Comparison of ENCODE assay signal across 8 cellular contexts in genomic region chr22:35409783-35410662, GRCh38. TPM values are rescaled to one million over a fixed set of nuclear protein-coding genes. Genes with fewer than 3 reads are reported as not detected.
DNase-seq lines count a peak whose midpoint lies in the region; ATAC-seq, FAIRE-seq and TF ChIP-seq lines count a peak whose summit lies in the region.

No MANE protein-coding gene starts in this region.

- H3K56ac ChIP-seq in H1 (replicated peaks; ENCODE audit: insufficient read length, low read depth, low read length): no peak overlapping the region

- H2BK12ac ChIP-seq in H1 (ENCODE audit: low read depth, low read length): no peak overlapping the region

- H4K20me1 ChIP-seq in H1 (replicated peaks in 1 of 2; ENCODE audit: control insufficient read depth in 1 of 2, insufficient read depth in 2 of 2, low read length in 2 of 2): peaks cover 12 to 26% of the 10 kb centered on the region in 2 experiments

- no peaks in the 10 kb centered on the region; the same call in 1 of the 2 replicates for H3K79me1 ChIP-seq in H1 (ENCODE audit: low read depth, low read length)

- H2AK5ac ChIP-seq in H1 (ENCODE audit: low read depth, low read length): no peak overlapping the region

- H3K9me3 ChIP-seq in H1 (ENCODE audit: insufficient read depth in 2 of 2, low read depth in 1 of 2, low read length in 1 of 2): no peaks in the 10 kb centered on the region

- H3K27ac ChIP-seq in H1 (ENCODE audit: low read depth, low read length): no peak overlapping the region
- peak overlapping the region; percentile 26 for H3K27ac ChIP-seq in substantia nigra (ENCODE audit: low read depth, low read length, poor library complexity, severe bottlenecking)

- no peak overlapping the region for H3K4me3 Mint-ChIP-seq in MCF 10A (ENCODE audit: unreplicated experiment)

- H3K36me3 ChIP-seq in H1 (ENCODE audit: control insufficient read depth in 2 of 4, insufficient read depth in 4 of 4, low read length in 3 of 4): peaks cover 67 to 97% (median 90%) of the 10 kb centered on the region in 4 experiments

- BruUV-seq in MCF 10A (replicated peaks; lab: Mats Ljungman, UMichigan): no TSS peak

- H3K4me2 ChIP-seq in H1 (ENCODE audit: insufficient read depth in 1 of 2, low read depth in 2 of 2, low read length in 2 of 2): no peak overlapping the region

- no peak overlapping the region for H3K23ac ChIP-seq in H1 (ENCODE audit: insufficient read length)

- no peak overlapping the region for H3K9ac ChIP-seq in H1 (replicated peaks in 1 of 4; ENCODE audit: extremely low read depth in 1 of 4, low read depth in 3 of 4, low read length in 3 of 4)

- H3K79me2 ChIP-seq in H1 (ENCODE audit: control insufficient read depth in 1 of 2, insufficient read depth in 2 of 2, low read length in 2 of 2): no peaks in the 10 kb centered on the region

- no peaks in the 10 kb centered on the region for H3K27me3 ChIP-seq in H1 (replicated peaks in 1 of 4; ENCODE audit: control insufficient read depth in 3 of 4, extremely low read depth in 1 of 4, insufficient read depth in 3 of 4, low read length in 3 of 4)

- H3K14ac ChIP-seq in H1 (ENCODE audit: insufficient read length): no peak overlapping the region

- no peak overlapping the region for H2BK120ac ChIP-seq in H1 (replicated peaks; ENCODE audit: low read depth, low read length)

- no peaks in the 10 kb centered on the region for H3K23me2 ChIP-seq in H1 (ENCODE audit: low read depth, low read length)

- no peak for TF ChIP-seq EP300 in H1 (IDR thresholded peaks at IDR 0.05; ENCODE audit: borderline replicate concordance in 1 of 2, low read depth in 2 of 2, low read length in 2 of 2)

- no peak for FAIRE-seq in H1 (lab: Jason Lieb, UNC)

- no peak overlapping the region for H2AFZ ChIP-seq in H1 (ENCODE audit: low read length)

- no peak overlapping the region for H3K4me3 ChIP-seq in H1 (ENCODE audit: extremely low read depth in 1 of 4, insufficient read depth in 2 of 4, low read depth in 3 of 4, low read length in 4 of 4)

- peaks cover 49% of the 10 kb centered on the region for H3K36me3 Mint-ChIP-seq in MCF 10A (ENCODE audit: insufficient read depth, unreplicated experiment)

- H2BK20ac ChIP-seq in H1 (ENCODE audit: low read length): no peak overlapping the region

- no peak overlapping the region for H4K91ac ChIP-seq in H1 (replicated peaks; ENCODE audit: insufficient read length, low read length)

- peak; percentile 62 for ATAC-seq in GM21381 (IDR thresholded peaks at IDR 0.05; ENCODE audit: unreplicated experiment)

- no peak overlapping the region for H3K18ac ChIP-seq in H1 (ENCODE audit: extremely low read depth, low read length)

- intact Hi-C loops in MCF 10A (cut with micrococcal nuclease): no loop called here

- H3K27me3 Mint-ChIP-seq in MCF 10A (ENCODE audit: insufficient read depth, unreplicated experiment): no peaks in the 10 kb centered on the region

- TF ChIP-seq CTCF in GM12872 (IDR thresholded peaks at IDR 0.05; ENCODE audit: insufficient read depth, low read depth, low read length) (peak; percentile 10; the same call in 1 of the 3 replicates), H1 (IDR thresholded peaks at IDR 0.05; ENCODE audit: control extremely low read depth in 1 of 3, insufficient read depth in 1 of 3, low read depth in 1 of 3, low read length in 3 of 3) (no peak), MCF 10A (IDR thresholded peaks at IDR 0.05; ENCODE audit: unreplicated experiment) (no peak)

- no peaks in the 10 kb centered on the region for H3K9me3 Mint-ChIP-seq in MCF 10A (ENCODE audit: unreplicated experiment)

- no peak overlapping the region for H2BK15ac ChIP-seq in H1 (ENCODE audit: low read length)

- H2BK5ac ChIP-seq in H1 (ENCODE audit: low read depth, low read length): no peak overlapping the region; the same call in 1 of the 2 replicates

- peak; percentile 93 for DNase-seq in KBM-7
- DNase-seq in H1 (ENCODE audit: low read depth in 1 of 2, low spot score in 2 of 2): no peak
- peak in 29 of 49 donors; percentile 5 to 70 (median 38) for DNase-seq in substantia nigra (lab: John Stamatoyannopoulos, UW)
- no peak for DNase-seq in MCF 10A (ENCODE audit: unreplicated experiment)
- no peak for DNase-seq in kidney tubule cell (ENCODE audit: low spot score)
- no peak for DNase-seq in SK-N-DZ (ENCODE audit: low spot score)

- no peak overlapping the region for H3K4ac ChIP-seq in H1 (replicated peaks; ENCODE audit: insufficient read length, low read depth, low read length)

- in situ Hi-C loops in KBM-7 (cut with MboI; ENCODE audit: low pct_unique_long_range_greater_than_20kb, low sequenced_read_pairs): no loop called here

- H4K8ac ChIP-seq in H1 (ENCODE audit: extremely low read depth, insufficient read depth, low read length): no peak overlapping the region; the same call in 1 of the 2 replicates

- POLR2A ChIA-PET in H1 (lab: Charles Lee; ENCODE audit: partially characterized antibody): interaction anchor here (0.6 to 57.4 kb wide), 8 partner anchors 5 to 411 kb away, joined by 3 to 1995 read pairs (median 4); partner anchors contain the start of genes HMOX1 and MCM5
- POLR2A ChIA-PET in MCF 10A (lab: Yijun Ruan, JAX): interaction anchor here (0.7 kb wide), 1 partner anchor 57 kb away, joined by 3 read pairs; no protein-coding TSS in a partner anchor

- no peak; a peak in 1 of 3 replicates for TF ChIP-seq POLR2A in H1 (IDR thresholded peaks at IDR 0.05; ENCODE audit: control extremely low read depth in 1 of 2, low read depth in 2 of 2, low read length in 2 of 2)

- H4K5ac ChIP-seq in H1 (ENCODE audit: insufficient read length, low read depth, low read length): no peak overlapping the region

- no peaks in the 10 kb centered on the region for H3K4me1 Mint-ChIP-seq in MCF 10A (ENCODE audit: insufficient read depth, unreplicated experiment)

- no peak overlapping the region for H3K27ac Mint-ChIP-seq in MCF 10A (ENCODE audit: low read depth, unreplicated experiment)

- no peak for TF ChIP-seq RAD21 in H1 (IDR thresholded peaks at IDR 0.05 in 1 of 2, conservative IDR thresholded peaks at IDR 0.05 in 1 of 2; ENCODE audit: low read depth in 2 of 2, low read length in 2 of 2)

- 90% methylated on average over 16 of the region's 16 CpGs; no CpG with 5 or more reads in 1 of the 2 experiments for WGBS in H1 (ENCODE audit: extremely low coverage in 1 of 2, insufficient coverage in 1 of 2, insufficient read length in 1 of 2, insufficient replicate concordance in 2 of 2, low coverage in 1 of 2, low lambda C conversion rate in 2 of 2, missing lambda C conversion rate in 1 of 2), 2 experiments

- no peaks in the 10 kb centered on the region for H3K4me1 ChIP-seq in H1 (replicated peaks in 1 of 4; ENCODE audit: control insufficient read depth in 3 of 4, insufficient read depth in 4 of 4, low read length in 3 of 4)

- CTCF ChIA-PET in H1 (lab: Charles Lee; ENCODE audit: partially characterized antibody) (interaction anchor here (0.7 to 14.1 kb wide), 11 partner anchors 9 to 173 kb away, joined by 3 to 122 read pairs (median 5); no protein-coding TSS in a partner anchor), MCF 10A (lab: Yijun Ruan, JAX) (interaction anchor here (0.6 to 1.1 kb wide), 3 partner anchors 11 to 642 kb away, joined by 3 read pairs; no protein-coding TSS in a partner anchor)

TF ChIP-seq in H1, 55 proteins besides CTCF, POLR2A, EP300 and RAD21:
- no peak for TF ChIP-seq CREB1 (IDR thresholded peaks at IDR 0.05)
- TF ChIP-seq POLR2AphosphoS5 (IDR thresholded peaks at IDR 0.05; ENCODE audit: low read depth, low read length): peak; percentile 67; the same call in 1 of the 2 replicates

RNA-seq across cellular contexts. Expression of gene MCM5, which starts 10.1 kb away (rescaled TPM):
- total RNA-seq in H1 (2021; fragmentation: NEBNext Ultra II Directional; extraction: Animal tissue kit (Norgen Biotek cat#: 25700)): 297 and 305 TPM in 2 replicates
- 210 and 243 TPM in 2 replicates for polyA plus RNA-seq in H1 (2011; rRNA removed)
- 212 TPM for polyA plus RNA-seq in H1 (2011; cell fraction: cytosol; rRNA removed)
- polyA plus RNA-seq in H1 (2011; cell fraction: nucleus; rRNA removed): 524 TPM
- polyA plus RNA-seq in H1 (2012, experiment 1 of 2): 221 to 290 TPM (median 254 TPM) in 4 replicates
- polyA plus RNA-seq in H1 (2012, experiment 2 of 2): 144 TPM
- 120 TPM for polyA plus RNA-seq in H1 (2013, experiment 1 of 2)
- polyA plus RNA-seq in H1 (2013, experiment 2 of 2): 108 TPM
- 447 and 449 TPM in 2 replicates for polyA minus RNA-seq in H1 (2011; rRNA and poly(A)+ RNA removed)
- polyA minus RNA-seq in H1 (2011; cell fraction: cytosol; rRNA and poly(A)+ RNA removed): 271 TPM
- 249 TPM for polyA minus RNA-seq in H1 (2011; cell fraction: nucleus; rRNA and poly(A)+ RNA removed)
- 26.2 and 35.0 TPM in 2 replicates for total RNA-seq in MCF 10A (2022)
- polyA plus RNA-seq in SK-N-DZ (2014; cell fraction: cytosol; rRNA removed): 121 and 151 TPM in 2 replicates
- 167 and 220 TPM in 2 replicates for polyA plus RNA-seq in SK-N-DZ (2014; cell fraction: nucleus; rRNA removed)

RNA-seq across cellular contexts. Expression of gene HMOX1, which starts 29.1 kb away (rescaled TPM):
- 25.0 and 25.7 TPM in 2 replicates for total RNA-seq in H1 (2021; fragmentation: NEBNext Ultra II Directional; extraction: Animal tissue kit (Norgen Biotek cat#: 25700))
- 39.2 and 41.6 TPM in 2 replicates for polyA plus RNA-seq in H1 (2011; rRNA removed)
- 28.6 TPM for polyA plus RNA-seq in H1 (2011; cell fraction: cytosol; rRNA removed)
- 19.6 TPM for polyA plus RNA-seq in H1 (2011; cell fraction: nucleus; rRNA removed)
- 20.2 to 27.4 TPM (median 24.8 TPM) in 4 replicates for polyA plus RNA-seq in H1 (2012, experiment 1 of 2)
- 29.7 TPM for polyA plus RNA-seq in H1 (2012, experiment 2 of 2)
- polyA plus RNA-seq in H1 (2013, experiment 1 of 2): 23.9 TPM
- 27.9 TPM for polyA plus RNA-seq in H1 (2013, experiment 2 of 2)
- polyA minus RNA-seq in H1 (2011; rRNA and poly(A)+ RNA removed): 8.0 and 8.7 TPM in 2 replicates
- polyA minus RNA-seq in H1 (2011; cell fraction: cytosol; rRNA and poly(A)+ RNA removed): 7.7 TPM
- 9.2 TPM for polyA minus RNA-seq in H1 (2011; cell fraction: nucleus; rRNA and poly(A)+ RNA removed)
- total RNA-seq in MCF 10A (2022): 1.9 and 2.5 TPM in 2 replicates
- polyA plus RNA-seq in SK-N-DZ (2014; cell fraction: cytosol; rRNA removed): 2.6 and 2.8 TPM in 2 replicates
- 1.1 and 1.5 TPM in 2 replicates for polyA plus RNA-seq in SK-N-DZ (2014; cell fraction: nucleus; rRNA removed)

Comparison
In these comparisons a context has a peak if more than half of its experiments do, and no peak if none do; other contexts are left out.
1. DNase-seq: peak in KBM-7 (single experiment) and substantia nigra (29 of 49); none in H1 (0 of 2), MCF 10A (single experiment), kidney tubule cell (single experiment) and SK-N-DZ (single experiment).